Comparison of ENCODE assay signal across 22 cellular contexts in genomic region chr15:40771242-40771641, GRCh38. TPM values are rescaled to one million over a fixed set of nuclear protein-coding genes. Genes with fewer than 3 reads are reported as not detected.
A peak's percentile ranks its signal among the peaks of the same experiment; 100 is the strongest.
DNase-seq lines count a peak whose midpoint lies in the region; ATAC-seq and TF ChIP-seq lines count a peak whose summit lies in the region.
"Had no signal": no experiment of that assay in that cellular context is flagged by ENCODE, and none has a peak within 500 bp of the region (broad histone marks: within the 10 kb centered on the region; RNA-seq: fewer than 3 reads in every experiment).

No MANE protein-coding gene starts in this region.

- no peaks in the 10 kb centered on the region for H3K79me2 ChIP-seq in PC-9 (ENCODE audit: low read depth)

- peaks cover 34% of the 10 kb centered on the region for H3F3A ChIP-seq in PC-9 (ENCODE audit: insufficient read depth, low read depth)

- H4K20me1 ChIP-seq in PC-9 (ENCODE audit: insufficient read depth), result no peaks in the 10 kb centered on the region

- H3K4me3 ChIP-seq in PC-9, result no peak overlapping the region
- H3K4me3 ChIP-seq in esophagus squamous epithelium, result peak overlapping the region in 3 of 4 donors; percentile 22 to 48 (median 45)
- no peak overlapping the region for H3K4me3 ChIP-seq in prostate gland
- H3K4me3 ChIP-seq: psoas muscle had no signal

- peaks cover 17% of the 10 kb centered on the region for H3K4me1 Mint-ChIP-seq in activated CD4-positive, alpha-beta memory T cell treated with anti-CD3 and anti-CD28 coated beads for 36 hours (ENCODE audit: low read depth)
- peaks cover 22% of the 10 kb centered on the region for H3K4me1 Mint-ChIP-seq in activated CD4-positive, alpha-beta memory T cell treated with anti-CD3 and anti-CD28 coated beads, Interleukin-2, amount 10 ng/mL, durations not matched to agents 7 days and 5 days

- BruUV-seq in PC-9 (replicated peaks; lab: Mats Ljungman, UMichigan), result no TSS peak

- no peak overlapping the region for H2AFZ ChIP-seq in PC-9

- peak overlapping the region; percentile 5 for H3K27ac Mint-ChIP-seq in activated CD4-positive, alpha-beta memory T cell treated with anti-CD3 and anti-CD28 coated beads for 36 hours
- H3K27ac Mint-ChIP-seq in activated CD4-positive, alpha-beta memory T cell treated with anti-CD3 and anti-CD28 coated beads, Interleukin-2, amount 10 ng/mL, durations not matched to agents 7 days and 5 days, result no peak overlapping the region

- DNase-seq in activated CD4-positive, alpha-beta memory T cell treated with anti-CD3 and anti-CD28 coated beads for 36 hours, result no peak
- DNase-seq in activated CD4-positive, alpha-beta memory T cell treated with anti-CD3 and anti-CD28 coated beads, Interleukin-2, amount 10 ng/mL, durations not matched to agents 7 days and 5 days, result no peak
- DNase-seq in PC-9 (no peak), esophagus squamous epithelium (lab: John Stamatoyannopoulos, UW) (no peak), prostate gland (ENCODE audit: low spot score) (no peak), ecto neural progenitor cell (ENCODE audit: low spot score) (no peak), SKM-1 treated with dmso at 0.1 percent for 144 hours (lab: John Stamatoyannopoulos, UW; ENCODE audit: unreplicated experiment) (no peak), omental fat pad (ENCODE audit: low spot score) (no peak)
- DNase-seq: activated effector memory CD4-positive, alpha-beta T cell treated with Interleukin-2 at 50 U/mL for 16 hours; CD4-positive, CD25-positive, alpha-beta regulatory T cell; GOT3; IMR-90; left colon; NCI-H1048; NCI-H446 treated with DMSO at 0.1 percent for 48 hours; stimulated activated CD4-positive, alpha-beta T cell treated with anti-CD3 and anti-CD28 coated beads, Interleukin-4, amount 100 ng/mL, for 4 hours; T-helper 2 cell had no signal

- no peak for TF ChIP-seq CTCF in PC-9 (conservative IDR thresholded peaks at IDR 0.05)
- TF ChIP-seq CTCF in esophagus squamous epithelium (IDR thresholded peaks at IDR 0.05), result no peak
- no peak for TF ChIP-seq CTCF in prostate gland (IDR thresholded peaks at IDR 0.05)
- TF ChIP-seq CTCF in omental fat pad (IDR thresholded peaks at IDR 0.05), result no peak

- intact Hi-C loops in activated CD4-positive, alpha-beta memory T cell treated with anti-CD3 and anti-CD28 coated beads for 36 hours (cut with micrococcal nuclease), result no loop called here
- intact Hi-C loops in PC-9 (cut with micrococcal nuclease; ENCODE audit: unreplicated experiment), result loop anchor here (10.0 kb wide), 1 partner anchor 176 kb away; the partner anchor contains the start of gene KNL1
- intact Hi-C loops in esophagus squamous epithelium (cut with DNase I), result no loop called here
- intact Hi-C loops in prostate gland (cut with DNase I), result no loop called here

- POLR2A ChIA-PET in activated CD4-positive, alpha-beta memory T cell treated with anti-CD3 and anti-CD28 coated beads for 36 hours (lab: Charles Lee), result no interaction called here
- POLR2A ChIA-PET in activated CD4-positive, alpha-beta memory T cell treated with anti-CD3 and anti-CD28 coated beads, Interleukin-2, amount 10 ng/mL, durations not matched to agents 7 days and 5 days (lab: Charles Lee), result interaction anchor here (0.9 kb wide), 1 partner anchor 9 kb away, joined by 3 read pairs; no protein-coding TSS in a partner anchor
- POLR2A ChIA-PET in PC-9 (lab: Charles Lee; ENCODE audit: unreplicated experiment), result no interaction called here

- H3K36me3 ChIP-seq in PC-9 (ENCODE audit: low read depth) (0 out of 2 replicates have a peak, but pooled peaks cover 4% of the 10 kb centered on the region), esophagus squamous epithelium (peaks cover 18 to 70% (median 30%) of the 10 kb centered on the region in 3 donors), prostate gland (peaks cover 0 to 4% of the 10 kb centered on the region in 2 donors)

- WGBS in esophagus squamous epithelium, 2 donors, result 97 to 100% methylated on average over 5 of the region's 5 CpGs
- WGBS in prostate gland, result 94% methylated on average over 5 of the region's 5 CpGs

- peak overlapping the region; percentile 77 for H3K4me2 ChIP-seq in PC-9
- H3K4me2 ChIP-seq: SK-N-SH had no signal

- H3K4me3 Mint-ChIP-seq in activated CD4-positive, alpha-beta memory T cell treated with anti-CD3 and anti-CD28 coated beads for 36 hours, result no peak overlapping the region
- no peak overlapping the region for H3K4me3 Mint-ChIP-seq in activated CD4-positive, alpha-beta memory T cell treated with anti-CD3 and anti-CD28 coated beads, Interleukin-2, amount 10 ng/mL, durations not matched to agents 7 days and 5 days
- H3K4me3 Mint-ChIP-seq: CD4-positive, CD25-positive, alpha-beta regulatory T cell had no signal

- CTCF ChIA-PET in activated CD4-positive, alpha-beta memory T cell treated with anti-CD3 and anti-CD28 coated beads for 36 hours (lab: Charles Lee), result interaction anchor here (2.0 kb wide), 1 partner anchor 11 kb away, joined by 6 read pairs; no protein-coding TSS in a partner anchor
- CTCF ChIA-PET in activated CD4-positive, alpha-beta memory T cell treated with anti-CD3 and anti-CD28 coated beads, Interleukin-2, amount 10 ng/mL, durations not matched to agents 7 days and 5 days (lab: Charles Lee), result interaction anchor here (1.8 kb wide), 1 partner anchor 11 kb away, joined by 4 read pairs; no protein-coding TSS in a partner anchor
- CTCF ChIA-PET in PC-9 (lab: Charles Lee), result interaction anchor here (0.9 kb wide), 1 partner anchor 24 kb away, joined by 4 read pairs; no protein-coding TSS in a partner anchor

- TF ChIP-seq POLR2A in esophagus squamous epithelium (IDR thresholded peaks at IDR 0.05) (no peak), prostate gland (IDR thresholded peaks at IDR 0.05) (no peak)

- H3K27me3 ChIP-seq in PC-9 (ENCODE audit: insufficient read depth, low read depth), result no peaks in the 10 kb centered on the region
- H3K27me3 ChIP-seq in esophagus squamous epithelium, result no peaks in the 10 kb centered on the region
- H3K27me3 ChIP-seq in prostate gland (replicated peaks; ENCODE audit: insufficient read depth), result no peaks in the 10 kb centered on the region

- H3K9me3 ChIP-seq in PC-9 (ENCODE audit: insufficient read depth, low read depth), result no peaks in the 10 kb centered on the region
- H3K9me3 ChIP-seq in esophagus squamous epithelium, result no peaks in the 10 kb centered on the region
- no peaks in the 10 kb centered on the region for H3K9me3 ChIP-seq in prostate gland
- H3K9me3 ChIP-seq: psoas muscle, SK-N-SH had no signal

- peak overlapping the region; percentile 83 for H3K27ac ChIP-seq in PC-9
- peak overlapping the region in 3 of 4 donors; percentile 86 to 96 (median 88) for H3K27ac ChIP-seq in esophagus squamous epithelium
- peak overlapping the region; percentile 37 to 80 for H3K27ac ChIP-seq in prostate gland
- H3K27ac ChIP-seq: 22Rv1, psoas muscle had no signal

- peaks cover 12% of the 10 kb centered on the region for H3K36me3 Mint-ChIP-seq in activated CD4-positive, alpha-beta memory T cell treated with anti-CD3 and anti-CD28 coated beads for 36 hours
- peaks cover 30% of the 10 kb centered on the region for H3K36me3 Mint-ChIP-seq in activated CD4-positive, alpha-beta memory T cell treated with anti-CD3 and anti-CD28 coated beads, Interleukin-2, amount 10 ng/mL, durations not matched to agents 7 days and 5 days (ENCODE audit: low read depth)
- H3K36me3 Mint-ChIP-seq: activated naive CD4-positive, alpha-beta T cell treated with anti-CD3 and anti-CD28 coated beads, Interleukin-2, amount 50 U/mL, for 72 hours had no signal

- no peak for ATAC-seq in omental fat pad (ENCODE audit: low FRiP score)
- ATAC-seq: activated naive CD4-positive, alpha-beta T cell treated with anti-CD3 and anti-CD28 coated beads, Interleukin-2, amount 50 U/mL, for 72 hours; left colon; psoas muscle had no signal

- H3K27me3 Mint-ChIP-seq in activated CD4-positive, alpha-beta memory T cell treated with anti-CD3 and anti-CD28 coated beads for 36 hours, result no peaks in the 10 kb centered on the region
- no peaks in the 10 kb centered on the region for H3K27me3 Mint-ChIP-seq in activated CD4-positive, alpha-beta memory T cell treated with anti-CD3 and anti-CD28 coated beads, Interleukin-2, amount 10 ng/mL, durations not matched to agents 7 days and 5 days
- H3K27me3 Mint-ChIP-seq: CD4-positive, CD25-positive, alpha-beta regulatory T cell had no signal

- no peaks in the 10 kb centered on the region for H3K9me3 Mint-ChIP-seq in activated CD4-positive, alpha-beta memory T cell treated with anti-CD3 and anti-CD28 coated beads for 36 hours
- H3K9me3 Mint-ChIP-seq in activated CD4-positive, alpha-beta memory T cell treated with anti-CD3 and anti-CD28 coated beads, Interleukin-2, amount 10 ng/mL, durations not matched to agents 7 days and 5 days, result no peaks in the 10 kb centered on the region
- H3K9me3 Mint-ChIP-seq: activated naive CD4-positive, alpha-beta T cell treated with anti-CD3 and anti-CD28 coated beads, Interleukin-2, amount 50 U/mL, for 72 hours; CD4-positive, CD25-positive, alpha-beta regulatory T cell had no signal

- H3K4me1 ChIP-seq in PC-9 (replicated peaks; ENCODE audit: insufficient read depth), result peaks cover 45% of the 10 kb centered on the region
- peaks cover 45 to 79% (median 49%) of the 10 kb centered on the region in 3 donors for H3K4me1 ChIP-seq in esophagus squamous epithelium
- H3K4me1 ChIP-seq in prostate gland (replicated peaks), result peaks cover 23% of the 10 kb centered on the region
- H3K4me1 ChIP-seq: psoas muscle had no signal

- H3K9me2 ChIP-seq in PC-9 (ENCODE audit: insufficient read depth), result no peaks in the 10 kb centered on the region
- H3K9me2 ChIP-seq: SK-N-SH had no signal

RNA-seq across cellular contexts. Expression of gene C15orf62, which starts 1.5 kb away (rescaled TPM):
- total RNA-seq in activated CD4-positive, alpha-beta memory T cell treated with anti-CD3 and anti-CD28 coated beads for 36 hours, result under 1 TPM; 0.39 to 0.43 TPM
- 1 to 10 TPM; 1.1 to 1.2 TPM for total RNA-seq in activated CD4-positive, alpha-beta memory T cell treated with anti-CD3 and anti-CD28 coated beads, Interleukin-2, amount 10 ng/mL, durations not matched to agents 7 days and 5 days
- total RNA-seq in PC-9 (2021) (0.23 and 0.33 TPM in 2 replicates), esophagus squamous epithelium (10 to 100 TPM; 11.3 to 44.3 (median 22.2) TPM), prostate gland (1 to 10 TPM in 1 of 2 donors, under 1 TPM in 1; 0.51 to 1.3 TPM), omental fat pad (1 to 10 TPM in 1 of 4 donors, under 1 TPM in 2, not detected in 1; 0.19 to 1.3 (median 0.50) TPM)
- total RNA-seq: glomerular endothelial cell, IMR-90, psoas muscle had no signal

RNA-seq across cellular contexts. Expression of gene GCHFR, which starts 7.4 kb away (rescaled TPM):
- total RNA-seq in activated CD4-positive, alpha-beta memory T cell treated with anti-CD3 and anti-CD28 coated beads for 36 hours, result 10 to 100 TPM; 36.0 to 40.2 TPM
- 10 to 100 TPM; 39.4 to 39.6 TPM for total RNA-seq in activated CD4-positive, alpha-beta memory T cell treated with anti-CD3 and anti-CD28 coated beads, Interleukin-2, amount 10 ng/mL, durations not matched to agents 7 days and 5 days
- total RNA-seq in PC-9 (2021) (1.2 and 1.5 TPM in 2 replicates), esophagus squamous epithelium (10 to 100 TPM in 3 of 4 donors, 1 to 10 TPM in 1; 10.0 to 47.5 (median 41.9) TPM), prostate gland (10 to 100 TPM; 14.3 to 61.3 TPM), omental fat pad (100 to 1,000 TPM in 2 of 4 donors, 10 to 100 TPM in 2; 42.5 to 129 (median 97.1) TPM)

RNA-seq across cellular contexts. Expression of gene RMDN3, which starts 16.2 kb away (rescaled TPM):
- 10 to 100 TPM; 22.6 to 22.7 TPM for total RNA-seq in activated CD4-positive, alpha-beta memory T cell treated with anti-CD3 and anti-CD28 coated beads for 36 hours
- total RNA-seq in activated CD4-positive, alpha-beta memory T cell treated with anti-CD3 and anti-CD28 coated beads, Interleukin-2, amount 10 ng/mL, durations not matched to agents 7 days and 5 days, result 10 to 100 TPM; 28.4 to 30.5 TPM
- 15.7 and 19.8 TPM in 2 replicates for total RNA-seq in PC-9 (2021)
- 10 to 100 TPM; 21.3 to 31.9 (median 26.4) TPM for total RNA-seq in esophagus squamous epithelium
- total RNA-seq in prostate gland, result 10 to 100 TPM; 28.2 to 31.9 TPM
- total RNA-seq in omental fat pad, result 10 to 100 TPM; 32.8 to 50.8 (median 43.7) TPM

RNA-seq across cellular contexts. Expression of gene ZFYVE19, which starts 35.6 kb away (rescaled TPM):
- total RNA-seq in activated CD4-positive, alpha-beta memory T cell treated with anti-CD3 and anti-CD28 coated beads for 36 hours, result 10 to 100 TPM; 22.8 to 26.1 TPM
- total RNA-seq in activated CD4-positive, alpha-beta memory T cell treated with anti-CD3 and anti-CD28 coated beads, Interleukin-2, amount 10 ng/mL, durations not matched to agents 7 days and 5 days, result 10 to 100 TPM; 27.2 to 29.8 TPM
- total RNA-seq in PC-9 (2021), result 32.6 and 33.1 TPM in 2 replicates
- total RNA-seq in esophagus squamous epithelium, result 10 to 100 TPM; 16.5 to 33.4 (median 28.9) TPM
- 10 to 100 TPM; 39.8 to 43.3 TPM for total RNA-seq in prostate gland
- 10 to 100 TPM; 13.5 to 29.5 (median 21.1) TPM for total RNA-seq in omental fat pad

RNA-seq across cellular contexts. Expression of gene DNAJC17, which starts 36.0 kb away (rescaled TPM):
- 10 to 100 TPM; 32.5 to 34.5 TPM for total RNA-seq in activated CD4-positive, alpha-beta memory T cell treated with anti-CD3 and anti-CD28 coated beads for 36 hours
- total RNA-seq in activated CD4-positive, alpha-beta memory T cell treated with anti-CD3 and anti-CD28 coated beads, Interleukin-2, amount 10 ng/mL, durations not matched to agents 7 days and 5 days, result 10 to 100 TPM; 35.8 to 37.8 TPM
- total RNA-seq in PC-9 (2021), result 27.4 and 33.0 TPM in 2 replicates
- 10 to 100 TPM; 13.9 to 24.0 (median 19.2) TPM for total RNA-seq in esophagus squamous epithelium
- total RNA-seq in prostate gland, result 10 to 100 TPM; 29.2 to 29.6 TPM
- total RNA-seq in omental fat pad, result 10 to 100 TPM in 3 of 4 donors, 1 to 10 TPM in 1; 8.8 to 21.1 (median 17.1) TPM

Comparison
In these comparisons a context has a peak if more than half of its experiments do, and no peak if none do; other contexts are left out.
1. H3K4me3 ChIP-seq: peak in esophagus squamous epithelium (3 of 4); none in PC-9 (single experiment) and prostate gland (0 of 2).
2. Peak in every context shown above with its lines, with median percentiles within 50 percentile points of each other: H3K27ac ChIP-seq.